ENCODE assay signal across 33 cellular contexts in the genomic region with DNA sequence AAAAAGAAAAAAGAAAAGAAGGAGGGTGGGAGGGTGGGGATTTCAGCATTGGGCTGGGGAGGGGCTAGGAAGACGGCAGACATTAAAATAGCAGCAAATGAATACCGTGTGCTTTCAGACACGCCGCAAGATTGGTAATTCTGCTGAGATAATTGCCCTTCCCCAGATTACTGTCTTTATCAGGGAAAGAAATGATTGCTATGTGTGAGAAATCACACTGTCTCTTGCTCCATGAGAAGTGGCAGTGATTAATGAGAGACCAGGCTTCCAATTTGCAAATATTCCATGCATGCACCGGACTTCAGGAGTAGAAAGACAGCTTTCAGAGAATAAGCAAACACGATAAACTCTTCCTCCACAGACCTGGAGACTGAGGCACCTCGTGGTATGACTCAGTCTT. TPM values are rescaled to one million over a fixed set of nuclear protein-coding genes. Genes with fewer than 3 reads are reported as not detected.
"Had no signal": no experiment of that assay in that cellular context is flagged by ENCODE, and none has a peak within 500 bp of the region (broad histone marks: within the 10 kb centered on the region; RNA-seq: fewer than 3 reads in every experiment).

No MANE protein-coding gene starts in this region.

- H3K4me3 Mint-ChIP-seq: activated CD4-positive, alpha-beta memory T cell treated with anti-CD3 and anti-CD28 coated beads for 36 hours; activated CD4-positive, alpha-beta T cell treated with anti-CD3 and anti-CD28 coated beads for 36 hours; activated CD4-positive, alpha-beta T cell treated with anti-CD3 and anti-CD28 coated beads, Interleukin-2, amount 10 ng/mL, durations not matched to agents 24 days and 14 days; activated CD8-positive, alpha-beta memory T cell treated with anti-CD3 and anti-CD28 coated beads, Interleukin-2, amount 10 ng/mL, durations not matched to agents 7 days and 5 days; activated CD8-positive, alpha-beta T cell treated with anti-CD3 and anti-CD28 coated beads, Interleukin-2, amount 10 ng/mL, durations not matched to agents 7 days and 5 days; activated naive CD8-positive, alpha-beta T cell; activated T-cell treated with anti-CD3 and anti-CD28 coated beads, Interleukin-2, amount 50 U/mL, for 72 hours; activated T-helper 17 cell treated with anti-CD3 and anti-CD28 coated beads, Interleukin-2, amount 50 U/mL, for 72 hours; effector memory CD8-positive, alpha-beta T cell had no signal

- H3K4me3 ChIP-seq: esophagus muscularis mucosa, gastrocnemius medialis had no signal

- H3K4me1 ChIP-seq: foreskin keratinocyte, gastrocnemius medialis had no signal

- H3K27ac ChIP-seq: brain microvascular endothelial cell, esophagus muscularis mucosa, foreskin keratinocyte, gastrocnemius medialis had no signal

- H3K36me3 Mint-ChIP-seq: activated CD4-positive, alpha-beta memory T cell treated with anti-CD3 and anti-CD28 coated beads for 36 hours; activated CD8-positive, alpha-beta memory T cell treated with anti-CD3 and anti-CD28 coated beads, Interleukin-2, amount 10 ng/mL, durations not matched to agents 7 days and 5 days; activated naive CD8-positive, alpha-beta T cell had no signal

- H3K36me3 ChIP-seq: brain microvascular endothelial cell, esophagus muscularis mucosa, gastrocnemius medialis had no signal

- H3K27ac Mint-ChIP-seq: activated CD4-positive, alpha-beta memory T cell treated with anti-CD3 and anti-CD28 coated beads for 36 hours; activated CD4-positive, alpha-beta T cell treated with anti-CD3 and anti-CD28 coated beads for 36 hours; activated CD4-positive, alpha-beta T cell treated with anti-CD3 and anti-CD28 coated beads, Interleukin-2, amount 10 ng/mL, durations not matched to agents 24 days and 14 days; activated CD8-positive, alpha-beta memory T cell treated with anti-CD3 and anti-CD28 coated beads, Interleukin-2, amount 10 ng/mL, durations not matched to agents 7 days and 5 days; activated CD8-positive, alpha-beta T cell treated with anti-CD3 and anti-CD28 coated beads, Interleukin-2, amount 10 ng/mL, durations not matched to agents 7 days and 5 days; activated naive CD8-positive, alpha-beta T cell; activated T-cell treated with anti-CD3 and anti-CD28 coated beads, Interleukin-2, amount 50 U/mL, for 72 hours; activated T-helper 17 cell treated with anti-CD3 and anti-CD28 coated beads, Interleukin-2, amount 50 U/mL, for 72 hours; effector memory CD8-positive, alpha-beta T cell had no signal

- ATAC-seq: activated CD4-positive, alpha-beta T cell treated with anti-CD3 and anti-CD28 coated beads for 36 hours; activated CD8-positive, alpha-beta memory T cell treated with anti-CD3 and anti-CD28 coated beads, Interleukin-2, amount 10 ng/mL, durations not matched to agents 7 days and 5 days; activated CD8-positive, alpha-beta T cell treated with anti-CD3 and anti-CD28 coated beads, Interleukin-2, amount 10 ng/mL, durations not matched to agents 7 days and 5 days; activated T-cell treated with anti-CD3 and anti-CD28 coated beads, Interleukin-2, amount 50 U/mL, for 72 hours; activated T-helper 17 cell treated with anti-CD3 and anti-CD28 coated beads, Interleukin-2, amount 50 U/mL, for 72 hours; effector memory CD8-positive, alpha-beta T cell; foreskin keratinocyte; gastrocnemius medialis had no signal

- DNase-seq: activated CD4-positive, alpha-beta memory T cell treated with anti-CD3 and anti-CD28 coated beads for 36 hours; activated CD4-positive, alpha-beta T cell treated with anti-CD3 and anti-CD28 coated beads for 36 hours; activated CD4-positive, alpha-beta T cell treated with anti-CD3 and anti-CD28 coated beads, Interleukin-2, amount 10 ng/mL, durations not matched to agents 24 days and 14 days; activated CD4-positive, CD25-positive, alpha-beta regulatory T cell; activated CD4-positive, CD25-positive, alpha-beta regulatory T cell treated with anti-CD3 and anti-CD28 coated beads, Interleukin-2, amount 50 U/mL, for 72 hours; activated CD8-positive, alpha-beta memory T cell treated with anti-CD3 and anti-CD28 coated beads, Interleukin-2, amount 10 ng/mL, durations not matched to agents 7 days and 5 days; activated CD8-positive, alpha-beta memory T cell treated with anti-CD3 and anti-CD28 coated beads, Interleukin-2, amount 50 U/mL, for 4 hours; activated CD8-positive, alpha-beta T cell treated with anti-CD3 and anti-CD28 coated beads, Interleukin-2, amount 10 ng/mL, durations not matched to agents 7 days and 5 days; activated effector memory CD4-positive, alpha-beta T cell treated with Interleukin-2 at 50 U/mL for 16 hours; activated gamma-delta T cell treated with Interleukin-2 at 50 U/mL for 16 hours; activated naive CD4-positive, alpha-beta T cell treated with anti-CD3 and anti-CD28 coated beads, Interleukin-2, amount 50 U/mL, for 16 hours; activated naive CD4-positive, alpha-beta T cell treated with Interleukin-2 at 50 U/mL for 16 hours; activated T-cell treated with anti-CD3 and anti-CD28 coated beads, Interleukin-2, amount 50 U/mL, for 1 hour; activated T-cell treated with anti-CD3 and anti-CD28 coated beads, Interleukin-2, amount 50 U/mL, for 72 hours; amniotic stem cell; anterior cingulate cortex; brain microvascular endothelial cell; cortex of kidney; dermis blood vessel endothelial cell; effector CD4-positive, alpha-beta T cell; effector memory CD8-positive, alpha-beta T cell; erythroblast; foreskin keratinocyte; gastrocnemius medialis; T-helper 2 cell had no signal

- H3K9me3 Mint-ChIP-seq: activated CD4-positive, alpha-beta memory T cell treated with anti-CD3 and anti-CD28 coated beads for 36 hours; activated CD4-positive, alpha-beta T cell treated with anti-CD3 and anti-CD28 coated beads, Interleukin-2, amount 10 ng/mL, durations not matched to agents 24 days and 14 days; activated T-cell treated with anti-CD3 and anti-CD28 coated beads, Interleukin-2, amount 50 U/mL, for 72 hours; activated T-helper 17 cell treated with anti-CD3 and anti-CD28 coated beads, Interleukin-2, amount 50 U/mL, for 72 hours; effector memory CD8-positive, alpha-beta T cell had no signal

- FAIRE-seq: astrocyte, bronchial epithelial cell, colon had no signal

- H3K27me3 ChIP-seq: brain microvascular endothelial cell, foreskin keratinocyte had no signal

- H3K9me3 ChIP-seq: esophagus muscularis mucosa, gastrocnemius medialis had no signal

- H3K4me1 Mint-ChIP-seq: activated CD8-positive, alpha-beta memory T cell treated with anti-CD3 and anti-CD28 coated beads, Interleukin-2, amount 10 ng/mL, durations not matched to agents 7 days and 5 days; activated T-helper 17 cell treated with anti-CD3 and anti-CD28 coated beads, Interleukin-2, amount 50 U/mL, for 72 hours had no signal

RNA-seq across cellular contexts. Expression of a gene that starts 7.6 kb away (rescaled TPM):
- total RNA-seq: activated CD4-positive, alpha-beta memory T cell treated with anti-CD3 and anti-CD28 coated beads for 36 hours; activated CD4-positive, alpha-beta T cell treated with anti-CD3 and anti-CD28 coated beads for 36 hours; activated CD4-positive, alpha-beta T cell treated with anti-CD3 and anti-CD28 coated beads, Interleukin-2, amount 10 ng/mL, durations not matched to agents 24 days and 14 days; activated CD8-positive, alpha-beta memory T cell treated with anti-CD3 and anti-CD28 coated beads for 36 hours; activated CD8-positive, alpha-beta memory T cell treated with anti-CD3 and anti-CD28 coated beads, Interleukin-2, amount 10 ng/mL, durations not matched to agents 7 days and 5 days; activated CD8-positive, alpha-beta T cell treated with anti-CD3 and anti-CD28 coated beads, Interleukin-2, amount 10 ng/mL, durations not matched to agents 7 days and 5 days; activated T-cell treated with anti-CD3 and anti-CD28 coated beads, Interleukin-2, amount 50 U/mL, for 72 hours; activated T-helper 17 cell treated with anti-CD3 and anti-CD28 coated beads, Interleukin-2, amount 50 U/mL, for 72 hours; astrocyte; bronchial epithelial cell; dermis blood vessel endothelial cell; foreskin keratinocyte; T-helper 1 cell treated with Interleukin-12 subunit alpha and Interleukin-12 subunit beta and Interleukin-4 antibody, amounts not matched to agents 30 ng/mL and 1 ng/mL, for 36 hours had no signal
- polyA plus RNA-seq: foreskin keratinocyte had no signal
